8 cellular contexts compared by ENCODE assay signal in the genomic region with DNA sequence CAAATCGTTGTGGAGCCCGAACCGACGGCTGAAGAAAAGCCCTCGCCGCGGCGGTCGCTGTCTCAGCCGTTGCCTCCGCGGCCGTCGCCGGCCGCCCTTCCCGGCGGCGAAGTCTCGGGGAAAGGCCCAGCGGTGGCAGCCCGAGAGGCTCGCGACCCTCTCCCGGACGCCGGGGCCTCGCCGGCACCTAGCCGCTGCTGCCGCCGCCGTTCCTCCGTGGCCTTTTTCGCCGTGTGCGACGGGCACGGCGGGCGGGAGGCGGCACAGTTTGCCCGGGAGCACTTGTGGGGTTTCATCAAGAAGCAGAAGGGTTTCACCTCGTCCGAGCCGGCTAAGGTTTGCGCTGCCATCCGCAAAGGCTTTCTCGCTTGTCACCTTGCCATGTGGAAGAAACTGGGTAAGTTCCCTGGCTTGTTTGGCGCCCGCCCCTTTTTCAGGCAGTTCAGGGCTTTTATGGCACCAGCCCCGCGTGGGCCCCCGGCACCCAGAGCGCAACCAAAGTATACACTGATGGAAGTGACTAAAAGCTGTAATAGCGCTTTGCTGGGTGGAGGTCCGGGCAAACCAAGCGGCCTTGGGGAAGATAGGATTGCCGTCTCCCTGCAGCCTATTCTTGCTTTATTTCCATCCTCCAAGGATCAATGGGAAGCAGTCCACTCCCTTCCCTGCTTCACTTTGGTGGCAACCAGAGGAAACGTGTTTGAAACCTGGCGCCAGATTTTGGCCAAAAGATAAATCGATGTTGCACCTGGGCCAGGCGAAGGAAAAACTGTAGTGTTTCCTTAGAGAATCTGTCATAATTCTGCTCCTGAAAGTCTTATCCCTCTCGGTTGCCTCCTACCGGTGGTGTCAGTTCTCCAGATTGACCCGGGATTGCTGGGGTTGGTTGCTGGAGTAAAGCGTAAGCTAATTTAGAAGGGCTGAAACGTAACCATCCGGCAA. TPM values are rescaled to one million over a fixed set of nuclear protein-coding genes. Genes with fewer than 3 reads are reported as not detected.
DNase-seq lines count a peak whose midpoint lies in the region; ATAC-seq lines count a peak whose summit lies in the region.

No MANE protein-coding gene starts in this region.

- H2BK15ac ChIP-seq in neuronal stem cell (ENCODE audit: low read length) = peak overlapping the region; percentile 86

- peak overlapping the region; percentile 96 for H2BK5ac ChIP-seq in neuronal stem cell (ENCODE audit: low read length)

- H3K27ac ChIP-seq in neuronal stem cell (replicated peaks; ENCODE audit: low read length) = peak overlapping the region; percentile 88

- H3K14ac ChIP-seq in neuronal stem cell (ENCODE audit: low read length) = peak overlapping the region; percentile 49

- H3K23ac ChIP-seq in neuronal stem cell (ENCODE audit: low read depth, low read length, poor library complexity) = peak overlapping the region; percentile 95

- H3K4me3 ChIP-seq in neuronal stem cell (ENCODE audit: low read length in 2 of 2) = peak overlapping the region; percentile 85 to 91

- H4K8ac ChIP-seq in neuronal stem cell (ENCODE audit: low read depth, low read length) = no peak overlapping the region

- H2BK120ac ChIP-seq in neuronal stem cell (ENCODE audit: low read depth, low read length) = no peak overlapping the region

- H3K27me3 ChIP-seq in neuronal stem cell (ENCODE audit: control insufficient read depth in 3 of 3, insufficient read depth in 3 of 3, low read depth in 1 of 3, low read length in 3 of 3) = no peaks in the 10 kb centered on the region

- H4K91ac ChIP-seq in neuronal stem cell (ENCODE audit: low read depth, low read length, poor library complexity) = no peak overlapping the region

- peak overlapping the region; percentile 90 for H3K9ac ChIP-seq in neuronal stem cell (ENCODE audit: low read depth, low read length, poor library complexity)

- no peaks in the 10 kb centered on the region for H3K9me3 ChIP-seq in neuronal stem cell (replicated peaks in 1 of 2; ENCODE audit: control insufficient read depth in 2 of 2, insufficient read depth in 1 of 2, low read depth in 1 of 2, low read length in 2 of 2)

- ATAC-seq in GM21825 (IDR thresholded peaks at IDR 0.05; ENCODE audit: unreplicated experiment) = peak; percentile 11

- peak overlapping the region; percentile 93 for H2AFZ ChIP-seq in neuronal stem cell (ENCODE audit: low read length)

- DNase-seq in DMS153 treated with DMSO at 0.1 percent for 48 hours (lab: John Stamatoyannopoulos, UW; ENCODE audit: unreplicated experiment) (peak; percentile 65), LHCN-M2 (ENCODE audit: low read depth) (peak; percentile 84), SHP77 (lab: John Stamatoyannopoulos, UW) (peak; percentile 73 to 76), foreskin melanocyte (peak; percentile 80), neuronal stem cell (ENCODE audit: low spot score) (peak; percentile 65), superior temporal gyrus (ENCODE audit: extremely low spot score) (peak; percentile 94)
- DNase-seq in activated gamma-delta T cell treated with anti-CD3 and anti-CD28 coated beads, Interleukin-2, amount 50 U/mL, for 16 hours (ENCODE audit: low read depth) = peak; percentile 30

- H3K4me1 ChIP-seq in neuronal stem cell (ENCODE audit: control insufficient read depth in 2 of 2, insufficient read depth in 1 of 2, low read depth in 1 of 2, low read length in 2 of 2) = peaks cover 2 to 3% of the 10 kb centered on the region in 2 donors

- H3K4me2 ChIP-seq in neuronal stem cell (ENCODE audit: insufficient read depth, low read length, poor library complexity, severe bottlenecking) = peak overlapping the region; percentile 45

- no peak overlapping the region for H2BK12ac ChIP-seq in neuronal stem cell (ENCODE audit: low read length)

- WGBS in neuronal stem cell (ENCODE audit: extremely low coverage in 2 of 2, insufficient read length in 2 of 2, insufficient replicate concordance in 1 of 2), 2 donors = no CpG with 5 or more reads among the region's 69 CpGs

- H3K36me3 ChIP-seq in neuronal stem cell (replicated peaks in 1 of 2; ENCODE audit: control insufficient read depth in 2 of 2, insufficient read depth in 2 of 2, low read length in 2 of 2) = peaks cover 0 to 6% of the 10 kb centered on the region in 2 donors

- H2AK5ac ChIP-seq in neuronal stem cell (ENCODE audit: low read depth, low read length) = peak overlapping the region; percentile 33

- H3K4ac ChIP-seq in neuronal stem cell (ENCODE audit: low read length) = peak overlapping the region; percentile 1

- peak overlapping the region; percentile 95 for H3K18ac ChIP-seq in neuronal stem cell (ENCODE audit: low read length)

- peaks cover 8% of the 10 kb centered on the region for H3K79me1 ChIP-seq in neuronal stem cell (ENCODE audit: low read depth, low read length)

RNA-seq across cellular contexts. Expression of gene PPM1D, which starts 0.8 kb away (rescaled TPM):
- 7.4 and 9.8 TPM in 2 replicates for total RNA-seq in LHCN-M2 (2014; rRNA removed)
- polyA plus RNA-seq in LHCN-M2 (2012) = 3.5 TPM
- polyA plus RNA-seq in neuronal stem cell (2013, experiment 1 of 2) = 13.7 TPM
- 13.8 TPM for polyA plus RNA-seq in neuronal stem cell (2013, experiment 2 of 2)

Comparison
In these comparisons a context has a peak if more than half of its experiments do, and no peak if none do; other contexts are left out.
1. Peak in every context shown above with its lines: DNase-seq, ATAC-seq, H3K4me3 ChIP-seq and H3K27ac ChIP-seq.
2. DNase-seq: peak in every context shown above with its lines; median percentile 94 in superior temporal gyrus; 84 in LHCN-M2; 80 in foreskin melanocyte; 74 in SHP77; 65 in DMS153 treated with DMSO at 0.1 percent for 48 hours; 65 in neuronal stem cell; 30 in activated gamma-delta T cell treated with anti-CD3 and anti-CD28 coated beads, Interleukin-2, amount 50 U/mL, for 16 hours.